ENCODE assay signal across 1 cellular context in the genomic region with DNA sequence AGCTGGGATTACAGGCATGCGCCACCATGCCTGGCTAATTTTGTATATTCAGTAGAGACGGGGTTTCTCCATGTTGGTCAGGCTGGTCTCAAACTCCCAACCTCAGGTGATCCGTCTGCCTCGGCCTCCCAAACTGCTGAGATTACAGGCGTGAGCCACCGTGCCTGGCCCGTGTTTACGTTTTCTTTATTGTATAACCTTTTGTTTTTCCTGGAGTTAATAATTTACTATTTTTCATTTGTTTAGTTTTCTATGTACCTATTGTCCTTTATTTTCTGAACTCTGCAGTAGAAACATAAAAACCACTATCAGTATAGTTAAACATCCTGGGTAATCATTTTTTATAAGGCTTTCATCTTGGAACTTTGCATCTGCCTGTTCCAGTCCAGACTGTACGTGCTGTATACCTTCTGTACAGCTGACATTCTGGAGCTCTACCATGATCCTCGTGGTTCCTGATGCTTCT.
TF ChIP-seq lines count a peak whose summit lies in the region.

No MANE protein-coding gene starts in this region.

TF ChIP-seq in HepG2, 621 proteins besides CTCF, POLR2A, EP300 and RAD21 (continued from another document and continues in another):
- peak; percentile 76 for TF ChIP-seq CBX1 (IDR thresholded peaks at IDR 0.05; ENCODE audit: low read depth)
- TF ChIP-seq HNF1A (IDR thresholded peaks at IDR 0.05; ENCODE audit: low read depth), result peak; percentile 95
- peak; percentile 93; the same call in 1 of the 2 replicates for TF ChIP-seq HNF1A (CRISPR knock-in tag; IDR thresholded peaks at IDR 0.05; ENCODE audit: borderline replicate concordance)
- no peak for TF ChIP-seq SALL2 (CRISPR knock-in tag; IDR thresholded peaks at IDR 0.05)
- 0 out of 2 replicates have a peak, but pooled peaks have one; percentile 37 for TF ChIP-seq ZBTB33 (CRISPR knock-in tag; IDR thresholded peaks at IDR 0.05)
- no peak for TF ChIP-seq ZNF530 (CRISPR knock-in tag; IDR thresholded peaks at IDR 0.05; ENCODE audit: low read depth)
- TF ChIP-seq ATM (IDR thresholded peaks at IDR 0.05; ENCODE audit: borderline replicate concordance), result peak; percentile 97
- TF ChIP-seq, protein P1, sequence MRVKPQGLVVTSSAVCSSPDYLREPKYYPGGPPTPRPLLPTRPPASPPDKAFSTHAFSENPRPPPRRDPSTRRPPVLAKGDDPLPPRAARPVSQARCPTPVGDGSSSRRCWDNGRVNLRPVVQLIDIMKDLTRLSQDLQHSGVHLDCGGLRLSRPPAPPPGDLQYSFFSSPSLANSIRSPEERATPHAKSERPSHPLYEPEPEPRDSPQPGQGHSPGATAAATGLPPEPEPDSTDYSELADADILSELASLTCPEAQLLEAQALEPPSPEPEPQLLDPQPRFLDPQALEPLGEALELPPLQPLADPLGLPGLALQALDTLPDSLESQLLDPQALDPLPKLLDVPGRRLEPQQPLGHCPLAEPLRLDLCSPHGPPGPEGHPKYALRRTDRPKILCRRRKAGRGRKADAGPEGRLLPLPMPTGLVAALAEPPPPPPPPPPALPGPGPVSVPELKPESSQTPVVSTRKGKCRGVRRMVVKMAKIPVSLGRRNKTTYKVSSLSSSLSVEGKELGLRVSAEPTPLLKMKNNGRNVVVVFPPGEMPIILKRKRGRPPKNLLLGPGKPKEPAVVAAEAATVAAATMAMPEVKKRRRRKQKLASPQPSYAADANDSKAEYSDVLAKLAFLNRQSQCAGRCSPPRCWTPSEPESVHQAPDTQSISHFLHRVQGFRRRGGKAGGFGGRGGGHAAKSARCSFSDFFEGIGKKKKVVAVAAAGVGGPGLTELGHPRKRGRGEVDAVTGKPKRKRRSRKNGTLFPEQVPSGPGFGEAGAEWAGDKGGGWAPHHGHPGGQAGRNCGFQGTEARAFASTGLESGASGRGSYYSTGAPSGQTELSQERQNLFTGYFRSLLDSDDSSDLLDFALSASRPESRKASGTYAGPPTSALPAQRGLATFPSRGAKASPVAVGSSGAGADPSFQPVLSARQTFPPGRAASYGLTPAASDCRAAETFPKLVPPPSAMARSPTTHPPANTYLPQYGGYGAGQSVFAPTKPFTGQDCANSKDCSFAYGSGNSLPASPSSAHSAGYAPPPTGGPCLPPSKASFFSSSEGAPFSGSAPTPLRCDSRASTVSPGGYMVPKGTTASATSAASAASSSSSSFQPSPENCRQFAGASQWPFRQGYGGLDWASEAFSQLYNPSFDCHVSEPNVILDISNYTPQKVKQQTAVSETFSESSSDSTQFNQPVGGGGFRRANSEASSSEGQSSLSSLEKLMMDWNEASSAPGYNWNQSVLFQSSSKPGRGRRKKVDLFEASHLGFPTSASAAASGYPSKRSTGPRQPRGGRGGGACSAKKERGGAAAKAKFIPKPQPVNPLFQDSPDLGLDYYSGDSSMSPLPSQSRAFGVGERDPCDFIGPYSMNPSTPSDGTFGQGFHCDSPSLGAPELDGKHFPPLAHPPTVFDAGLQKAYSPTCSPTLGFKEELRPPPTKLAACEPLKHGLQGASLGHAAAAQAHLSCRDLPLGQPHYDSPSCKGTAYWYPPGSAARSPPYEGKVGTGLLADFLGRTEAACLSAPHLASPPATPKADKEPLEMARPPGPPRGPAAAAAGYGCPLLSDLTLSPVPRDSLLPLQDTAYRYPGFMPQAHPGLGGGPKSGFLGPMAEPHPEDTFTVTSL (CRISPR knock-in tag; IDR thresholded peaks at IDR 0.05; ENCODE audit: borderline replicate concordance), result peak; percentile 54; the same call in 1 of the 2 replicates
- TF ChIP-seq, protein P2, sequence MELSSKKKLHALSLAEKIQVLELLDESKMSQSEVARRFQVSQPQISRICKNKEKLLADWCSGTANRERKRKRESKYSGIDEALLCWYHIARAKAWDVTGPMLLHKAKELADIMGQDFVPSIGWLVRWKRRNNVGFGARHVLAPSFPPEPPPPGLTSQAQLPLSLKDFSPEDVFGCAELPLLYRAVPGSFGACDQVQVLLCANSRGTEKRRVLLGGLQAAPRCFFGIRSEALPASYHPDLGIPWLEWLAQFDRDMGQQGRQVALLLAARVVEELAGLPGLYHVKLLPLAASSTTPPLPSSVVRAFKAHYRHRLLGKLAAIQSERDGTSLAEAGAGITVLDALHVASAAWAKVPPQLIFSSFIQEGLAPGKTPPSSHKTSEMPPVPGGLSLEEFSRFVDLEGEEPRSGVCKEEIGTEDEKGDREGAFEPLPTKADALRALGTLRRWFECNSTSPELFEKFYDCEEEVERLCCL (CRISPR knock-in tag; IDR thresholded peaks at IDR 0.05; ENCODE audit: borderline replicate concordance), result no peak
- no peak for TF ChIP-seq CBX2 (IDR thresholded peaks at IDR 0.05; ENCODE audit: low read depth, low read length)
- peak; percentile 50; the same call in 1 of the 2 replicates for TF ChIP-seq CBX2 (CRISPR knock-in tag; IDR thresholded peaks at IDR 0.05; ENCODE audit: low read depth)
- no peak for TF ChIP-seq EZH2 (conservative IDR thresholded peaks at IDR 0.05; ENCODE audit: low read depth, low read length)
- peak; percentile 93 for TF ChIP-seq FOXP4 (CRISPR knock-in tag; IDR thresholded peaks at IDR 0.05)
- peak; percentile 81; the same call in 1 of the 2 replicates for TF ChIP-seq SOX13 (IDR thresholded peaks at IDR 0.05)
- peak in 1 of 2 experiments; percentile 98; a peak in 2 of 4 replicates for TF ChIP-seq SOX13 (CRISPR knock-in tag; conservative IDR thresholded peaks at IDR 0.05 in 1 of 2, IDR thresholded peaks at IDR 0.05 in 1 of 2)
- TF ChIP-seq HES4 (CRISPR knock-in tag; IDR thresholded peaks at IDR 0.05; ENCODE audit: borderline replicate concordance), result no peak
- TF ChIP-seq BHLHE40 (IDR thresholded peaks at IDR 0.05; ENCODE audit: low read length), result 0 out of 2 replicates have a peak, but pooled peaks have one; percentile 8
- TF ChIP-seq SNRNP70 (IDR thresholded peaks at IDR 0.05; ENCODE audit: low read depth, low read length), result no peak
- TF ChIP-seq ZNF205 (CRISPR knock-in tag; IDR thresholded peaks at IDR 0.05), result no peak
- no peak for TF ChIP-seq ZNF44 (CRISPR knock-in tag; IDR thresholded peaks at IDR 0.05)
- TF ChIP-seq, protein P3, sequence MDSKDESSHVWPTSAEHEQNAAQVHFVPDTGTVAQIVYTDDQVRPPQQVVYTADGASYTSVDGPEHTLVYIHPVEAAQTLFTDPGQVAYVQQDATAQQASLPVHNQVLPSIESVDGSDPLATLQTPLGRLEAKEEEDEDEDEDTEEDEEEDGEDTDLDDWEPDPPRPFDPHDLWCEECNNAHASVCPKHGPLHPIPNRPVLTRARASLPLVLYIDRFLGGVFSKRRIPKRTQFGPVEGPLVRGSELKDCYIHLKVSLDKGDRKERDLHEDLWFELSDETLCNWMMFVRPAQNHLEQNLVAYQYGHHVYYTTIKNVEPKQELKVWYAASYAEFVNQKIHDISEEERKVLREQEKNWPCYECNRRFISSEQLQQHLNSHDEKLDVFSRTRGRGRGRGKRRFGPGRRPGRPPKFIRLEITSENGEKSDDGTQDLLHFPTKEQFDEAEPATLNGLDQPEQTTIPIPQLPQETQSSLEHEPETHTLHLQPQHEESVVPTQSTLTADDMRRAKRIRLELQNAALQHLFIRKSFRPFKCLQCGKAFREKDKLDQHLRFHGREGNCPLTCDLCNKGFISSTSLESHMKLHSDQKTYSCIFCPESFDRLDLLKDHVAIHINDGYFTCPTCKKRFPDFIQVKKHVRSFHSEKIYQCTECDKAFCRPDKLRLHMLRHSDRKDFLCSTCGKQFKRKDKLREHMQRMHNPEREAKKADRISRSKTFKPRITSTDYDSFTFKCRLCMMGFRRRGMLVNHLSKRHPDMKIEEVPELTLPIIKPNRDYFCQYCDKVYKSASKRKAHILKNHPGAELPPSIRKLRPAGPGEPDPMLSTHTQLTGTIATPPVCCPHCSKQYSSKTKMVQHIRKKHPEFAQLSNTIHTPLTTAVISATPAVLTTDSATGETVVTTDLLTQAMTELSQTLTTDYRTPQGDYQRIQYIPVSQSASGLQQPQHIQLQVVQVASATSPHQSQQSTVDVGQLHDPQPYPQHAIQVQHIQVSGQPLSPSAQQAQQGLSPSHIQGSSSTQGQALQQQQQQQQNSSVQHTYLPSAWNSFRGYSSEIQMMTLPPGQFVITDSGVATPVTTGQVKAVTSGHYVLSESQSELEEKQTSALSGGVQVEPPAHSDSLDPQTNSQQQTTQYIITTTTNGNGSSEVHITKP (CRISPR knock-in tag; IDR thresholded peaks at IDR 0.05; ENCODE audit: low read depth), result peak; percentile 37; the same call in 1 of the 2 replicates
- TF ChIP-seq HOXD1 (CRISPR knock-in tag; IDR thresholded peaks at IDR 0.05), result no peak
- no peak for TF ChIP-seq XBP1 (CRISPR knock-in tag; IDR thresholded peaks at IDR 0.05)
- TF ChIP-seq, protein P4, sequence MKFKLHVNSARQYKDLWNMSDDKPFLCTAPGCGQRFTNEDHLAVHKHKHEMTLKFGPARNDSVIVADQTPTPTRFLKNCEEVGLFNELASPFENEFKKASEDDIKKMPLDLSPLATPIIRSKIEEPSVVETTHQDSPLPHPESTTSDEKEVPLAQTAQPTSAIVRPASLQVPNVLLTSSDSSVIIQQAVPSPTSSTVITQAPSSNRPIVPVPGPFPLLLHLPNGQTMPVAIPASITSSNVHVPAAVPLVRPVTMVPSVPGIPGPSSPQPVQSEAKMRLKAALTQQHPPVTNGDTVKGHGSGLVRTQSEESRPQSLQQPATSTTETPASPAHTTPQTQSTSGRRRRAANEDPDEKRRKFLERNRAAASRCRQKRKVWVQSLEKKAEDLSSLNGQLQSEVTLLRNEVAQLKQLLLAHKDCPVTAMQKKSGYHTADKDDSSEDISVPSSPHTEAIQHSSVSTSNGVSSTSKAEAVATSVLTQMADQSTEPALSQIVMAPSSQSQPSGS (CRISPR knock-in tag; IDR thresholded peaks at IDR 0.05), result 0 out of 2 replicates have a peak, but pooled peaks have one; percentile 19
- no peak for TF ChIP-seq ZNF124 (CRISPR knock-in tag; IDR thresholded peaks at IDR 0.05)
- peak; percentile 83 for TF ChIP-seq POGZ (CRISPR knock-in tag; IDR thresholded peaks at IDR 0.05)
- TF ChIP-seq ZNF350 (CRISPR knock-in tag; IDR thresholded peaks at IDR 0.05; ENCODE audit: borderline replicate concordance, low read depth), result 0 out of 2 replicates have a peak, but pooled peaks have one; percentile 22
- peak; percentile 81; the same call in 1 of the 2 replicates for TF ChIP-seq CBX5 (CRISPR knock-in tag; IDR thresholded peaks at IDR 0.05; ENCODE audit: borderline replicate concordance)
- TF ChIP-seq IRF2 (CRISPR knock-in tag; IDR thresholded peaks at IDR 0.05), result 0 out of 2 replicates have a peak, but pooled peaks have one; percentile 64
- peak; percentile 55 for TF ChIP-seq MED1 (CRISPR knock-in tag; IDR thresholded peaks at IDR 0.05)
- no peak for TF ChIP-seq SOX6 (IDR thresholded peaks at IDR 0.05)
- peak; percentile 98 for TF ChIP-seq SOX6 (CRISPR knock-in tag; IDR thresholded peaks at IDR 0.05)
- peak; percentile 76; the same call in 1 of the 2 replicates for TF ChIP-seq SMAD3 (CRISPR knock-in tag; IDR thresholded peaks at IDR 0.05)
- TF ChIP-seq SALL1 (CRISPR knock-in tag; IDR thresholded peaks at IDR 0.05), result peak; percentile 79
- TF ChIP-seq KDM1A (CRISPR knock-in tag; IDR thresholded peaks at IDR 0.05), result peak; percentile 99
- TF ChIP-seq ZNF737 (CRISPR knock-in tag; IDR thresholded peaks at IDR 0.05; ENCODE audit: borderline replicate concordance), result no peak
- TF ChIP-seq HDAC2 (CRISPR knock-in tag; IDR thresholded peaks at IDR 0.05), result peak; percentile 81
- TF ChIP-seq GFI1 (CRISPR knock-in tag; IDR thresholded peaks at IDR 0.05; ENCODE audit: borderline replicate concordance), result peak; percentile 78; the same call in 1 of the 2 replicates
